5 cellular contexts compared by ENCODE assay signal in genomic region chr14:92241966-92242365, GRCh38.
"Had no signal": no experiment of that assay in that cellular context is flagged by ENCODE, and none has a peak within 500 bp of the region (broad histone marks: within the 10 kb centered on the region; RNA-seq: fewer than 3 reads in every experiment).

No MANE protein-coding gene starts in this region.

- H3K4me3 ChIP-seq: GM23338, K562 had no signal

- H3K4me1 Mint-ChIP-seq: GM23338, H9 had no signal

- ATAC-seq: GM23338, K562 had no signal

- DNase-seq: H9, HCEC 1CT, IMR-90 had no signal

- H3K4me3 Mint-ChIP-seq: GM23338, H9 had no signal

- H3K27ac Mint-ChIP-seq: GM23338, H9 had no signal
